ENCODE assay signal across 1 cellular context in genomic region chr3:100289339-100289738, GRCh38.
TF ChIP-seq lines count a peak whose summit lies in the region.

No MANE protein-coding gene starts in this region.

TF ChIP-seq in K562, 482 proteins besides CTCF, POLR2A, EP300 and RAD21 (continued from another document):
- 0 out of 2 replicates have a peak, but pooled peaks have one; percentile 20 for TF ChIP-seq ZBTB33 (CRISPR knock-in tag; IDR thresholded peaks at IDR 0.05)
